In genomic region chr4:137203601-137204000, GRCh38 we compare ENCODE assay signal across 24 cellular contexts.
DNase-seq lines count a peak whose midpoint lies in the region; ATAC-seq and TF ChIP-seq lines count a peak whose summit lies in the region.
"Had no signal": no experiment of that assay in that cellular context is flagged by ENCODE, and none has a peak within 500 bp of the region (broad histone marks: within the 10 kb centered on the region; RNA-seq: fewer than 3 reads in every experiment).

No MANE protein-coding gene starts in this region.

- no peak overlapping the region for H4K8ac ChIP-seq in H9 (replicated peaks; ENCODE audit: insufficient read length, low read depth, low read length)

- no peaks in the 10 kb centered on the region for H3K27me3 ChIP-seq in H9 (ENCODE audit: insufficient read depth, low read length)
- H3K27me3 ChIP-seq: ascending aorta, gastrocnemius medialis, thyroid gland had no signal

- no peak overlapping the region for H2BK12ac ChIP-seq in H9 (ENCODE audit: insufficient read length, low read depth, low read length)

- WGBS in H9 (ENCODE audit: extremely low coverage, insufficient read length, low lambda C conversion rate): no CpG with 5 or more reads among the region's 2 CpGs

- H3K4me1 Mint-ChIP-seq in H9: 0 out of 4 replicates have a peak, but pooled peaks cover 0 to 4% of the 10 kb centered on the region in 2 experiments
- H3K4me1 Mint-ChIP-seq: naive thymus-derived CD4-positive, alpha-beta T cell; stimulated activated naive B cell treated with anti-CD40 and anti-IgM and Interleukin-4, amounts not matched to agents 10 μg/mL and 1 μg/mL and 100 μg/mL, for 72 hours had no signal

- H4K20me1 ChIP-seq in H9 (ENCODE audit: control insufficient read depth, insufficient read depth, insufficient read length): no peaks in the 10 kb centered on the region

- no peak overlapping the region for H2BK20ac ChIP-seq in H9 (ENCODE audit: low read depth, low read length, poor library complexity, severe bottlenecking)

- no peak overlapping the region for H3K9ac ChIP-seq in H9 (ENCODE audit: extremely low read depth, insufficient read length, low read length)

- no peaks in the 10 kb centered on the region for H3K9me3 ChIP-seq in H9 (ENCODE audit: control insufficient read depth, low read depth, low read length)
- H3K9me3 ChIP-seq: ascending aorta, gastrocnemius medialis, thyroid gland had no signal

- TF ChIP-seq CTCF in fibroblast of pulmonary artery (IDR thresholded peaks at IDR 0.05; ENCODE audit: low read length, missing control alignments) (no peak), H9 (conservative IDR thresholded peaks at IDR 0.05) (no peak)

- H3K14ac ChIP-seq in H9 (ENCODE audit: insufficient read depth, low read length): no peak overlapping the region

- no peaks in the 10 kb centered on the region for H3K79me2 ChIP-seq in H9 (ENCODE audit: insufficient read depth, low read length)

- H3K4ac ChIP-seq in H9 (ENCODE audit: low read depth, low read length): no peak overlapping the region

- no peak overlapping the region for H3K18ac ChIP-seq in H9 (ENCODE audit: insufficient read length, low read depth, low read length)

- H4K5ac ChIP-seq in H9 (ENCODE audit: insufficient read length, low read depth, low read length): no peak overlapping the region

- no peak overlapping the region for H3K56ac ChIP-seq in H9 (ENCODE audit: insufficient read length, low read depth, low read length)

- no peak overlapping the region for H3K4me3 ChIP-seq in fibroblast of pulmonary artery (replicated peaks; ENCODE audit: low read depth, low read length)
- no peak overlapping the region for H3K4me3 ChIP-seq in skeletal muscle cell (ENCODE audit: low read depth, low read length)
- H3K4me3 ChIP-seq: ascending aorta, gastrocnemius medialis, thyroid gland had no signal

- H3K27ac Mint-ChIP-seq in H9: no peak overlapping the region; a peak in 1 of 7 replicates
- H3K27ac Mint-ChIP-seq: activated T-cell treated with anti-CD3 and anti-CD28 coated beads, Interleukin-2, amount 50 U/mL, for 24 hours; naive thymus-derived CD4-positive, alpha-beta T cell; stimulated activated naive B cell treated with anti-CD40 and anti-IgM and Interleukin-4, amounts not matched to agents 10 μg/mL and 1 μg/mL and 100 μg/mL, for 72 hours had no signal

- no peak for ATAC-seq in GM18498 (IDR thresholded peaks at IDR 0.05; ENCODE audit: unreplicated experiment)
- ATAC-seq: gastrocnemius medialis; naive thymus-derived CD4-positive, alpha-beta T cell; SK-N-SH treated with all-trans-retinoic acid at 6 μM for 48 hours; stimulated activated naive B cell treated with anti-CD40 and anti-IgM and Interleukin-4, amounts not matched to agents 10 μg/mL and 1 μg/mL and 100 μg/mL, for 72 hours had no signal

- no peak overlapping the region for H2BK15ac ChIP-seq in H9 (ENCODE audit: low read depth, low read length)

- DNase-seq in EH (ENCODE audit: low read depth): peak; percentile 74
- peak; percentile 15 for DNase-seq in RPMI7951 (ENCODE audit: low read depth)
- peak; percentile 24 for DNase-seq in fibroblast of pulmonary artery (ENCODE audit: low read depth)
- peak; percentile 69 for DNase-seq in skeletal muscle cell (ENCODE audit: low read depth)
- no peak for DNase-seq in HPDE6-E6E7 (ENCODE audit: extremely low spot score)
- DNase-seq in kidney glomerular epithelial cell (lab: John Stamatoyannopoulos, UW): no peak
- no peak for DNase-seq in H9
- DNase-seq: activated CD4-positive, CD25-positive, alpha-beta regulatory T cell treated with anti-CD3 and anti-CD28 coated beads, Interleukin-2, amount 50 U/mL, for 72 hours; activated naive CD4-positive, alpha-beta T cell treated with anti-CD3 and anti-CD28 coated beads, Interleukin-2, amount 50 U/mL, for 16 hours; activated T-cell treated with anti-CD3 and anti-CD28 coated beads, Interleukin-2, amount 50 U/mL, for 24 hours; DND-41; gastrocnemius medialis; mammary epithelial cell; naive thymus-derived CD4-positive, alpha-beta T cell; NCI-H2107; NCI-H510A treated with DMSO at 0.1 percent for 48 hours; stimulated activated CD4-positive, alpha-beta T cell treated with anti-CD3 and anti-CD28 coated beads, Interleukin-1b, Interleukin-23, amount 100 ng/mL, for 48 hours; stimulated activated naive B cell treated with anti-CD40 and anti-IgM and Interleukin-4, amounts not matched to agents 10 μg/mL and 1 μg/mL and 100 μg/mL, for 72 hours; T-helper 9 cell; thyroid gland had no signal

- no peak overlapping the region for H2AK5ac ChIP-seq in H9 (ENCODE audit: insufficient read length, low read length)

- H3K27me3 Mint-ChIP-seq in H9 (ENCODE audit: low read depth): no peaks in the 10 kb centered on the region
- H3K27me3 Mint-ChIP-seq: activated T-cell treated with anti-CD3 and anti-CD28 coated beads, Interleukin-2, amount 50 U/mL, for 24 hours; naive thymus-derived CD4-positive, alpha-beta T cell; stimulated activated naive B cell treated with anti-CD40 and anti-IgM and Interleukin-4, amounts not matched to agents 10 μg/mL and 1 μg/mL and 100 μg/mL, for 72 hours had no signal

- no peaks in the 10 kb centered on the region for H3K23me2 ChIP-seq in H9 (ENCODE audit: insufficient read length, low read depth, low read length, poor library complexity, severe bottlenecking)

- no peak overlapping the region for H4K91ac ChIP-seq in H9 (ENCODE audit: insufficient read length, low read depth, low read length)

- H3K79me1 ChIP-seq in H9 (ENCODE audit: insufficient read depth, low read depth, low read length, poor library complexity, severe bottlenecking): no peaks in the 10 kb centered on the region

- H3K4me2 ChIP-seq in H9 (ENCODE audit: insufficient read depth, insufficient read length, low read length): no peak overlapping the region

- H3K4me1 ChIP-seq in H9 (ENCODE audit: insufficient read depth, low read length): no peaks in the 10 kb centered on the region
- H3K4me1 ChIP-seq: ascending aorta, gastrocnemius medialis, thyroid gland had no signal

- H2BK120ac ChIP-seq in H9 (ENCODE audit: low read depth, low read length, poor library complexity, severe bottlenecking): no peak overlapping the region

- no peak overlapping the region for H3T11ph ChIP-seq in H9 (ENCODE audit: low read length)

- no peak overlapping the region for H3K4me3 Mint-ChIP-seq in H9
- H3K4me3 Mint-ChIP-seq: activated T-cell treated with anti-CD3 and anti-CD28 coated beads, Interleukin-2, amount 50 U/mL, for 24 hours; naive thymus-derived CD4-positive, alpha-beta T cell; stimulated activated naive B cell treated with anti-CD40 and anti-IgM and Interleukin-4, amounts not matched to agents 10 μg/mL and 1 μg/mL and 100 μg/mL, for 72 hours had no signal

- H3K23ac ChIP-seq in H9 (ENCODE audit: insufficient read length, low read depth, low read length): no peak overlapping the region

- H2BK5ac ChIP-seq in H9 (ENCODE audit: insufficient read length, low read length): no peak overlapping the region

- H2AFZ ChIP-seq in H9 (ENCODE audit: low read length): no peak overlapping the region

- no peaks in the 10 kb centered on the region for H3K36me3 Mint-ChIP-seq in H9 (ENCODE audit: insufficient read depth in 1 of 3, low read depth in 3 of 3)
- H3K36me3 Mint-ChIP-seq: naive thymus-derived CD4-positive, alpha-beta T cell; stimulated activated naive B cell treated with anti-CD40 and anti-IgM and Interleukin-4, amounts not matched to agents 10 μg/mL and 1 μg/mL and 100 μg/mL, for 72 hours had no signal

- no peaks in the 10 kb centered on the region for H3K9me3 Mint-ChIP-seq in H9
- H3K9me3 Mint-ChIP-seq: stimulated activated naive B cell treated with anti-CD40 and anti-IgM and Interleukin-4, amounts not matched to agents 10 μg/mL and 1 μg/mL and 100 μg/mL, for 72 hours had no signal

- no peak overlapping the region for H3K27ac ChIP-seq in H9 (ENCODE audit: insufficient read length, low read depth, low read length)
- H3K27ac ChIP-seq: ascending aorta, gastrocnemius medialis, RWPE1, thyroid gland had no signal

Comparison
In these comparisons a context has a peak if more than half of its experiments do, and no peak if none do; other contexts are left out.
1. DNase-seq: peak in EH (single experiment), RPMI7951 (single experiment), fibroblast of pulmonary artery (single experiment) and skeletal muscle cell (single experiment); none in HPDE6-E6E7 (single experiment), kidney glomerular epithelial cell (single experiment) and H9 (single experiment).